In genomic region chr6:43817192-43817591, GRCh38 we compare ENCODE assay signal across 1 cellular context.
TF ChIP-seq lines count a peak whose summit lies in the region.

No MANE protein-coding gene starts in this region.

TF ChIP-seq in HepG2, 621 proteins besides CTCF, POLR2A, EP300 and RAD21 (continued from another document and continues in another):
- TF ChIP-seq PRDM10 (CRISPR knock-in tag; IDR thresholded peaks at IDR 0.05; ENCODE audit: low read depth) (peak; percentile 62; the same call in 1 of the 2 replicates), MED13 (CRISPR knock-in tag; IDR thresholded peaks at IDR 0.05) (no peak), ZNF263 (CRISPR knock-in tag; IDR thresholded peaks at IDR 0.05) (no peak), MAFK (conservative IDR thresholded peaks at IDR 0.05 in 1 of 2, IDR thresholded peaks at IDR 0.05 in 1 of 2; ENCODE audit: low read length in 2 of 2) (peak; percentile 27 to 44; a peak in 2 of 4 replicates), ZNF597 (CRISPR knock-in tag; IDR thresholded peaks at IDR 0.05) (no peak), ZNF816 (CRISPR knock-in tag; IDR thresholded peaks at IDR 0.05; ENCODE audit: borderline replicate concordance) (no peak), ZBTB10 (CRISPR knock-in tag; IDR thresholded peaks at IDR 0.05; ENCODE audit: borderline replicate concordance) (no peak), GABPB1 (CRISPR knock-in tag; IDR thresholded peaks at IDR 0.05) (no peak), FOXC1 (CRISPR knock-in tag; IDR thresholded peaks at IDR 0.05; ENCODE audit: borderline replicate concordance) (peak; percentile 63; the same call in 1 of the 2 replicates), ARNT (IDR thresholded peaks at IDR 0.05) (no peak), PHF21A (CRISPR knock-in tag; IDR thresholded peaks at IDR 0.05) (0 out of 2 replicates have a peak, but pooled peaks have one; percentile 19), RFX5 (IDR thresholded peaks at IDR 0.05; ENCODE audit: low read depth, low read length) (0 out of 2 replicates have a peak, but pooled peaks have one; percentile 9), BCL6 (CRISPR knock-in tag; IDR thresholded peaks at IDR 0.05) (peak; percentile 34; the same call in 1 of the 2 replicates), SOX5 (CRISPR knock-in tag; IDR thresholded peaks at IDR 0.05; ENCODE audit: borderline replicate concordance) (peak; percentile 40; the same call in 1 of the 2 replicates), ZNF580 (CRISPR knock-in tag; IDR thresholded peaks at IDR 0.05; ENCODE audit: borderline replicate concordance, low read depth) (peak; percentile 83; the same call in 1 of the 2 replicates), ZNF687 (CRISPR knock-in tag; IDR thresholded peaks at IDR 0.05) (peak; percentile 66), ZBTB37 (CRISPR knock-in tag; IDR thresholded peaks at IDR 0.05) (peak; percentile 76; the same call in 1 of the 2 replicates), SALL1 (CRISPR knock-in tag; IDR thresholded peaks at IDR 0.05) (peak; percentile 71), SMC3 (IDR thresholded peaks at IDR 0.05; ENCODE audit: low read length) (peak; percentile 88), ZNF280B (CRISPR knock-in tag; IDR thresholded peaks at IDR 0.05; ENCODE audit: borderline replicate concordance) (0 out of 2 replicates have a peak, but pooled peaks have one; percentile 24), RXRB (CRISPR knock-in tag; IDR thresholded peaks at IDR 0.05; ENCODE audit: borderline replicate concordance) (peak; percentile 68), ZNF614 (CRISPR knock-in tag; IDR thresholded peaks at IDR 0.05; ENCODE audit: borderline replicate concordance) (peak; percentile 83; the same call in 1 of the 2 replicates), ZFP91 (CRISPR knock-in tag; IDR thresholded peaks at IDR 0.05; ENCODE audit: borderline replicate concordance) (peak; percentile 89), FOXO1 (CRISPR knock-in tag; IDR thresholded peaks at IDR 0.05) (0 out of 2 replicates have a peak, but pooled peaks have one; percentile 24), MTA3 (CRISPR knock-in tag; IDR thresholded peaks at IDR 0.05) (no peak), KAT7 (CRISPR knock-in tag; IDR thresholded peaks at IDR 0.05; ENCODE audit: borderline replicate concordance) (0 out of 2 replicates have a peak, but pooled peaks have one; percentile 58), ARID4A (CRISPR knock-in tag; IDR thresholded peaks at IDR 0.05; ENCODE audit: borderline replicate concordance) (peak; percentile 30; the same call in 1 of the 2 replicates)
